ENCODE assay signal across 20 cellular contexts in the genomic region with DNA sequence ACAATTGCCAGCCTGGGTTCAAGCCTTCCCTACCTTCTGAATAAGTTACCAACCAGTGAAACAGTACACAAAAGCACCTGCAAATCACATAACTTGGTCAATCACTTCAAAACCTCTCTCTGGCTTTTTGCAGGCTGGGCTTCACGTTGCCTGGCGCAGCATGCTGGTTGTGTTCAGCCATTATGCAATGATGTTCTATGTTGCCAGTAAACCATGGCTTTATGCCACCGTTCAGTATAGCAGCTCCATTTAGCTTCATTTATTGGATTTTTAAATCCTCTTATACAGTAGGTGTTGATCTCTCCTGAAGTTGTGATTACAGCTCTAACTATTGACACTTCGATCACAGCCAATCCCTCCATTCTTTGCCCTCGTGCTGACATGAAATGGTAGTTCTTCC.
DNase-seq lines count a peak whose midpoint lies in the region; ATAC-seq, FAIRE-seq and TF ChIP-seq lines count a peak whose summit lies in the region.
"Had no signal": no experiment of that assay in that cellular context is flagged by ENCODE, and none has a peak within 500 bp of the region (broad histone marks: within the 10 kb centered on the region; RNA-seq: fewer than 3 reads in every experiment).

No MANE protein-coding gene starts in this region.

- POLR2A ChIA-PET in CD8-positive, alpha-beta T cell (lab: Charles Lee), result no interaction called here

- H3K27me3 ChIP-seq in GM23338 (ENCODE audit: insufficient read depth) (peaks cover 18% of the 10 kb centered on the region), keratinocyte (ENCODE audit: control insufficient read depth, extremely low read depth, insufficient read depth, low read length) (no peaks in the 10 kb centered on the region), stomach (no peaks in the 10 kb centered on the region)
- no peaks in the 10 kb centered on the region for H3K27me3 ChIP-seq in CD8-positive, alpha-beta T cell (ENCODE audit: insufficient read depth, low read length)
- H3K27me3 ChIP-seq: spleen had no signal

- H3K9me3 ChIP-seq in keratinocyte (ENCODE audit: control insufficient read depth, low read depth, low read length) (no peaks in the 10 kb centered on the region), stomach (no peaks in the 10 kb centered on the region)
- H3K9me3 ChIP-seq in CD8-positive, alpha-beta T cell (ENCODE audit: low read length), result no peaks in the 10 kb centered on the region
- H3K9me3 ChIP-seq: spleen had no signal

- H3K79me2 ChIP-seq in GM23338 (replicated peaks; ENCODE audit: insufficient read depth), result no peaks in the 10 kb centered on the region
- no peaks in the 10 kb centered on the region for H3K79me2 ChIP-seq in keratinocyte (ENCODE audit: control insufficient read depth, insufficient read depth, low read length)

- H3F3A ChIP-seq in GM23338 (replicated peaks; ENCODE audit: low read depth), result no peaks in the 10 kb centered on the region

- TF ChIP-seq CTCF in GM23338 (conservative IDR thresholded peaks at IDR 0.05; ENCODE audit: low read depth in 2 of 2), result no peak
- TF ChIP-seq CTCF in keratinocyte (optimal IDR thresholded peaks at IDR 0.05 in 1 of 3, IDR thresholded peaks at IDR 0.05 in 1 of 3, conservative IDR thresholded peaks at IDR 0.05 in 1 of 3; ENCODE audit: extremely low read depth in 1 of 3, insufficient read depth in 2 of 3, low read length in 3 of 3), result no peak
- TF ChIP-seq CTCF in stomach (IDR thresholded peaks at IDR 0.05), result no peak
- no peak for TF ChIP-seq CTCF in CD8-positive, alpha-beta T cell (IDR thresholded peaks at IDR 0.05)

- no peak overlapping the region for H3K4me3 ChIP-seq in GM23338
- no peak overlapping the region for H3K4me3 ChIP-seq in keratinocyte (ENCODE audit: control insufficient read depth in 2 of 3, extremely low read depth in 1 of 3, insufficient read depth in 2 of 3, low read depth in 1 of 3, low read length in 3 of 3)
- H3K4me3 ChIP-seq in stomach, result no peak overlapping the region
- no peak overlapping the region for H3K4me3 ChIP-seq in CD8-positive, alpha-beta T cell (ENCODE audit: low read depth, low read length)
- H3K4me3 ChIP-seq: spleen had no signal

- no peaks in the 10 kb centered on the region for H3K9me2 ChIP-seq in GM23338 (ENCODE audit: insufficient read depth)

- H3K4me3 Mint-ChIP-seq in GM23338, result no peak overlapping the region
- H3K4me3 Mint-ChIP-seq in CD8-positive, alpha-beta T cell, result no peak overlapping the region
- H3K4me3 Mint-ChIP-seq: activated naive CD8-positive, alpha-beta T cell treated with anti-CD3 and anti-CD28 coated beads, Interleukin-2, amount 50 U/mL, for 24 hours; stimulated activated naive B cell treated with anti-CD40 and anti-IgM and Interleukin-4, amounts not matched to agents 10 μg/mL and 1 μg/mL and 100 μg/mL, for 72 hours; WTC11 had no signal

- H3K4me1 ChIP-seq in GM23338 (ENCODE audit: insufficient read depth) (peaks cover 19% of the 10 kb centered on the region), keratinocyte (ENCODE audit: control insufficient read depth, extremely low read depth, insufficient read depth, low read length) (peaks cover 20% of the 10 kb centered on the region), stomach (peaks cover 0 to 20% (median 0%) of the 10 kb centered on the region in 4 donors)
- H3K4me1 ChIP-seq in CD8-positive, alpha-beta T cell (ENCODE audit: insufficient read depth, low read length), result no peaks in the 10 kb centered on the region
- H3K4me1 ChIP-seq: spleen had no signal

- H3K27ac Mint-ChIP-seq in GM23338, result no peak overlapping the region
- H3K27ac Mint-ChIP-seq in CD8-positive, alpha-beta T cell, result no peak overlapping the region
- H3K27ac Mint-ChIP-seq: activated naive CD8-positive, alpha-beta T cell treated with anti-CD3 and anti-CD28 coated beads, Interleukin-2, amount 50 U/mL, for 24 hours; stimulated activated naive B cell treated with anti-CD40 and anti-IgM and Interleukin-4, amounts not matched to agents 10 μg/mL and 1 μg/mL and 100 μg/mL, for 72 hours; WTC11 had no signal

- no peaks in the 10 kb centered on the region for H3K36me3 Mint-ChIP-seq in GM23338 (ENCODE audit: low read depth)
- H3K36me3 Mint-ChIP-seq in CD8-positive, alpha-beta T cell, result no peaks in the 10 kb centered on the region
- H3K36me3 Mint-ChIP-seq: stimulated activated naive B cell treated with anti-CD40 and anti-IgM and Interleukin-4, amounts not matched to agents 10 μg/mL and 1 μg/mL and 100 μg/mL, for 72 hours; WTC11 had no signal

- H3K4me2 ChIP-seq in GM23338 (peak overlapping the region; percentile 53), keratinocyte (ENCODE audit: control insufficient read depth, extremely low read depth, insufficient read depth, low read depth, low read length) (peak overlapping the region; percentile 22)

- no peak overlapping the region for H3K9ac ChIP-seq in keratinocyte (ENCODE audit: control insufficient read depth, extremely low read depth, insufficient read depth, low read length)

- peaks cover 12% of the 10 kb centered on the region for H3K27me3 Mint-ChIP-seq in GM23338 (ENCODE audit: insufficient read depth, low read depth, poor library complexity)
- H3K27me3 Mint-ChIP-seq in CD8-positive, alpha-beta T cell (ENCODE audit: low read depth), result no peaks in the 10 kb centered on the region
- H3K27me3 Mint-ChIP-seq: activated naive CD8-positive, alpha-beta T cell treated with anti-CD3 and anti-CD28 coated beads, Interleukin-2, amount 50 U/mL, for 24 hours; stimulated activated naive B cell treated with anti-CD40 and anti-IgM and Interleukin-4, amounts not matched to agents 10 μg/mL and 1 μg/mL and 100 μg/mL, for 72 hours had no signal

- 68 to 74% (median 72%) methylated on average over 5 of the region's 5 CpGs for WGBS in stomach, 5 donors

- no peaks in the 10 kb centered on the region for H3K9me3 Mint-ChIP-seq in GM23338
- H3K9me3 Mint-ChIP-seq in CD8-positive, alpha-beta T cell, result no peaks in the 10 kb centered on the region
- H3K9me3 Mint-ChIP-seq: activated naive CD8-positive, alpha-beta T cell treated with anti-CD3 and anti-CD28 coated beads, Interleukin-2, amount 50 U/mL, for 24 hours; stimulated activated naive B cell treated with anti-CD40 and anti-IgM and Interleukin-4, amounts not matched to agents 10 μg/mL and 1 μg/mL and 100 μg/mL, for 72 hours; WTC11 had no signal

- peaks cover 27% of the 10 kb centered on the region for H3K4me1 Mint-ChIP-seq in GM23338
- H3K4me1 Mint-ChIP-seq in CD8-positive, alpha-beta T cell (ENCODE audit: low read depth), result no peaks in the 10 kb centered on the region
- H3K4me1 Mint-ChIP-seq: activated naive CD8-positive, alpha-beta T cell treated with anti-CD3 and anti-CD28 coated beads, Interleukin-2, amount 50 U/mL, for 24 hours; stimulated activated naive B cell treated with anti-CD40 and anti-IgM and Interleukin-4, amounts not matched to agents 10 μg/mL and 1 μg/mL and 100 μg/mL, for 72 hours had no signal

- H2AFZ ChIP-seq in GM23338 (peak overlapping the region; percentile 3; the same call in 1 of the 2 replicates), keratinocyte (ENCODE audit: control insufficient read depth, low read length) (peak overlapping the region; percentile 80)

- H3K36me3 ChIP-seq in GM23338 (ENCODE audit: insufficient read depth) (no peaks in the 10 kb centered on the region), keratinocyte (ENCODE audit: control insufficient read depth in 2 of 2, extremely low read depth in 1 of 2, insufficient read depth in 2 of 2, low read length in 2 of 2) (no peaks in the 10 kb centered on the region), stomach (no peaks in the 10 kb centered on the region)
- H3K36me3 ChIP-seq in CD8-positive, alpha-beta T cell (ENCODE audit: insufficient read depth, low read length), result no peaks in the 10 kb centered on the region
- H3K36me3 ChIP-seq: spleen had no signal

- FAIRE-seq in keratinocyte (lab: Jason Lieb, UNC), result peak; percentile 77
- FAIRE-seq: colon, endothelial cell of umbilical vein had no signal

- CTCF ChIA-PET in CD8-positive, alpha-beta T cell (lab: Charles Lee), result no interaction called here

- no peak for DNase-seq in GM23338 (ENCODE audit: low spot score)
- DNase-seq in keratinocyte (ENCODE audit: low read depth, low spot score), result no peak
- DNase-seq in stomach, result no peak
- no peak for DNase-seq in stimulated activated CD4-positive, alpha-beta T cell treated with anti-CD3 and anti-CD28 coated beads, Interleukin-4, amount 100 ng/mL, for 1 hour
- no peak for DNase-seq in NCI-H1105 (lab: John Stamatoyannopoulos, UW)
- DNase-seq in middle frontal gyrus (ENCODE audit: extremely low spot score, low spot score), result no peak
- DNase-seq in CD8-positive, alpha-beta T cell, result no peak
- DNase-seq: activated CD8-positive, alpha-beta memory T cell treated with anti-CD3 and anti-CD28 coated beads for 24 hours; activated naive CD8-positive, alpha-beta T cell treated with anti-CD3 and anti-CD28 coated beads, Interleukin-2, amount 50 U/mL, for 24 hours; Karpas-422; NCI-H1436; NCI-H345; occipital lobe; spleen; stimulated activated naive B cell treated with anti-CD40 and anti-IgM and Interleukin-4, amounts not matched to agents 10 μg/mL and 1 μg/mL and 100 μg/mL, for 72 hours had no signal

- peak; percentile 24 for TF ChIP-seq EP300 in stomach (IDR thresholded peaks at IDR 0.05)

- TF ChIP-seq POLR2A in stomach (IDR thresholded peaks at IDR 0.05), result no peak

- H4K20me1 ChIP-seq in GM23338 (replicated peaks; ENCODE audit: insufficient read depth), result no peaks in the 10 kb centered on the region
- no peaks in the 10 kb centered on the region for H4K20me1 ChIP-seq in keratinocyte (ENCODE audit: control insufficient read depth, extremely low read depth, insufficient read depth, low read length)

- H3K27ac ChIP-seq in GM23338 (ENCODE audit: low read depth), result no peak overlapping the region
- peak overlapping the region; percentile 56 for H3K27ac ChIP-seq in cingulate gyrus (ENCODE audit: low read depth, low read length)
- no peak overlapping the region for H3K27ac ChIP-seq in keratinocyte (ENCODE audit: control insufficient read depth, insufficient read depth, low read length)
- H3K27ac ChIP-seq in stomach, result no peak overlapping the region
- no peak overlapping the region for H3K27ac ChIP-seq in CD8-positive, alpha-beta T cell (ENCODE audit: low read depth, low read length)
- H3K27ac ChIP-seq: spleen had no signal

- intact Hi-C loops in stomach (cut with DNase I; ENCODE audit: low total_unique reads), result no loop called here
- intact Hi-C loops in CD8-positive, alpha-beta T cell (cut with DNase I, micrococcal nuclease), result no loop called here

- dilution Hi-C loops in keratinocyte (cut with MboI; ENCODE audit: extremely low pct_ligation_motif_present, low sequenced_read_pairs), result no loop called here

- H3K9me1 ChIP-seq in keratinocyte (ENCODE audit: control insufficient read depth, extremely low read depth, insufficient read depth, low read length), result no peaks in the 10 kb centered on the region

- ATAC-seq in GM23338, result no peak
- ATAC-seq in CD8-positive, alpha-beta T cell, result no peak
- ATAC-seq: activated naive CD8-positive, alpha-beta T cell treated with anti-CD3 and anti-CD28 coated beads, Interleukin-2, amount 50 U/mL, for 24 hours; Right ventricle myocardium inferior; stimulated activated naive B cell treated with anti-CD40 and anti-IgM and Interleukin-4, amounts not matched to agents 10 μg/mL and 1 μg/mL and 100 μg/mL, for 72 hours; WTC11 had no signal
